In the genomic region with DNA sequence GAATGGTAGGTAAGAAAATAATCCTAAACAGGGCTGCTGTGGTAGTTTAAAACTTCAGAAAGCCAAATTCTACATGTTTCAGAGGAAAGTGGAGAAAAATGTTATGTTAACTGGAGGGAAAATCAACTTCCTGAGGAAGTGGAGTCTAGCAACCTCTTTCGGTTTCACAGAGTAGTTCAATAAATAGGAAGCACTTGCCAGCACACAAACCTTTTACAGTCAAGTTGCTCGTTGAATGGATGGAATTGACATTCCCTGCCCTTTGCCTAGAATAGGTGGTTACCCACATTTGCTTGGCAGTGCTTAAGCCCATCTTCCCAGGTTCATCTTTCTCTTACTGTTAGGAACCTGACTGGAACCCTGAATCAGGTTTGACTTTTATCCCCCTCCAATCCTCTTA, we compare ENCODE assay signal across 13 cellular contexts. TPM values are rescaled to one million over a fixed set of nuclear protein-coding genes. Genes with fewer than 3 reads are reported as not detected.
DNase-seq lines count a peak whose midpoint lies in the region; ATAC-seq, FAIRE-seq and TF ChIP-seq lines count a peak whose summit lies in the region.
"Had no signal": no experiment of that assay in that cellular context is flagged by ENCODE, and none has a peak within 500 bp of the region (broad histone marks: within the 10 kb centered on the region; RNA-seq: fewer than 3 reads in every experiment).

No MANE protein-coding gene starts in this region.

- TF ChIP-seq CTCF in GM13977 (IDR thresholded peaks at IDR 0.05; ENCODE audit: extremely low read depth, insufficient read depth, missing control alignments), result no peak
- no peak for TF ChIP-seq CTCF in psoas muscle (IDR thresholded peaks at IDR 0.05)

- no peaks in the 10 kb centered on the region for H3K9me3 Mint-ChIP-seq in activated T-helper 2 cell treated with anti-CD3 and anti-CD28 coated beads, Interferon-gamma antibody, Interleukin-2, Interleukin-4, amounts not matched to agents 10 μg/mL and 5 μg/mL and 100 μg/mL, durations not matched to agents 14 hours and 24 hours and 36 hours
- no peaks in the 10 kb centered on the region for H3K9me3 Mint-ChIP-seq in naive thymus-derived CD8-positive, alpha-beta T cell

- no peak for TF ChIP-seq POLR2A in GM12891 (IDR thresholded peaks at IDR 0.05; ENCODE audit: low read depth, low read length)

- H3K9me3 ChIP-seq in psoas muscle, result no peaks in the 10 kb centered on the region

- 60 to 69% (median 65%) methylated on average over 2 of the region's 2 CpGs for WGBS in psoas muscle, 3 donors

- H3K27me3 ChIP-seq in psoas muscle (ENCODE audit: insufficient read depth in 3 of 3, low read length in 2 of 3), result no peaks in the 10 kb centered on the region

- no peaks in the 10 kb centered on the region for H3K4me1 ChIP-seq in psoas muscle

- peaks cover 12 to 78% of the 10 kb centered on the region in 2 donors for H3K36me3 ChIP-seq in psoas muscle (ENCODE audit: insufficient read depth in 1 of 2, low read depth in 1 of 2)

- H3K27me3 Mint-ChIP-seq in activated T-helper 2 cell treated with anti-CD3 and anti-CD28 coated beads, Interferon-gamma antibody, Interleukin-2, Interleukin-4, amounts not matched to agents 10 μg/mL and 5 μg/mL and 100 μg/mL, durations not matched to agents 14 hours and 24 hours and 36 hours (ENCODE audit: low read depth), result no peaks in the 10 kb centered on the region
- H3K27me3 Mint-ChIP-seq in naive thymus-derived CD8-positive, alpha-beta T cell, result no peaks in the 10 kb centered on the region

- peaks cover 64% of the 10 kb centered on the region for H3K36me3 Mint-ChIP-seq in activated T-helper 2 cell treated with anti-CD3 and anti-CD28 coated beads, Interferon-gamma antibody, Interleukin-2, Interleukin-4, amounts not matched to agents 10 μg/mL and 5 μg/mL and 100 μg/mL, durations not matched to agents 14 hours and 24 hours and 36 hours (ENCODE audit: low read depth)
- H3K36me3 Mint-ChIP-seq in naive thymus-derived CD8-positive, alpha-beta T cell, result peaks cover 5 to 70% (median 17%) of the 10 kb centered on the region in 3 donors

- FAIRE-seq in GM12891 (lab: Jason Lieb, UNC), result peak; percentile 56

- H3K27ac Mint-ChIP-seq in activated T-helper 2 cell treated with anti-CD3 and anti-CD28 coated beads, Interferon-gamma antibody, Interleukin-2, Interleukin-4, amounts not matched to agents 10 μg/mL and 5 μg/mL and 100 μg/mL, durations not matched to agents 14 hours and 24 hours and 36 hours, result peak overlapping the region; percentile 85
- H3K27ac Mint-ChIP-seq in naive thymus-derived CD8-positive, alpha-beta T cell, result peak overlapping the region; percentile 61 to 92 (median 82)

- no peak overlapping the region for H3K4me3 ChIP-seq in psoas muscle
- H3K4me3 ChIP-seq: PC-9 had no signal

- DNase-seq in GM12891 (ENCODE audit: insufficient read length, low spot score) (no peak), MV-4-11 (lab: John Stamatoyannopoulos, UW) (peak; percentile 82), COLO668 (lab: John Stamatoyannopoulos, UW; ENCODE audit: unreplicated experiment) (no peak), GM13977 (ENCODE audit: low spot score) (no peak), psoas muscle (no peak)
- no peak for DNase-seq in activated T-helper 2 cell treated with anti-CD3 and anti-CD28 coated beads, Interferon-gamma antibody, Interleukin-2, Interleukin-4, amounts not matched to agents 10 μg/mL and 5 μg/mL and 100 μg/mL, durations not matched to agents 14 hours and 24 hours and 36 hours (ENCODE audit: low spot score)
- peak in 4 of 10 donors; percentile 8 to 41 (median 25) for DNase-seq in naive thymus-derived CD8-positive, alpha-beta T cell
- DNase-seq: activated effector memory CD4-positive, alpha-beta T cell treated with anti-CD3 and anti-CD28 coated beads, Interleukin-2, amount 50 U/mL, for 16 hours; effector CD4-positive, alpha-beta T cell; glutamatergic neuron; mesendoderm; NCI-H187; PC-9 had no signal

- intact Hi-C loops in activated T-helper 2 cell treated with anti-CD3 and anti-CD28 coated beads, Interferon-gamma antibody, Interleukin-2, Interleukin-4, amounts not matched to agents 10 μg/mL and 5 μg/mL and 100 μg/mL, durations not matched to agents 14 hours and 24 hours and 36 hours (cut with micrococcal nuclease), result no loop called here
- intact Hi-C loops in psoas muscle (cut with DNase I), result no loop called here

- in situ Hi-C loops in GM13977 (cut with MboI; ENCODE audit: low pct_unique_long_range_greater_than_20kb, low sequenced_read_pairs, unreplicated experiment), result no loop called here

- H3K4me1 Mint-ChIP-seq in activated T-helper 2 cell treated with anti-CD3 and anti-CD28 coated beads, Interferon-gamma antibody, Interleukin-2, Interleukin-4, amounts not matched to agents 10 μg/mL and 5 μg/mL and 100 μg/mL, durations not matched to agents 14 hours and 24 hours and 36 hours (ENCODE audit: low read depth), result peaks cover 39% of the 10 kb centered on the region
- H3K4me1 Mint-ChIP-seq in naive thymus-derived CD8-positive, alpha-beta T cell, result peaks cover 12 to 43% (median 27%) of the 10 kb centered on the region in 4 donors

- POLR2A ChIA-PET in naive thymus-derived CD8-positive, alpha-beta T cell (lab: Charles Lee), result interaction anchor here (0.7 kb wide), 1 partner anchor 116 kb away, joined by 4 read pairs; no protein-coding TSS in a partner anchor

- ATAC-seq in naive thymus-derived CD8-positive, alpha-beta T cell, result peak; percentile 50 to 65
- no peak for ATAC-seq in psoas muscle

- H3K4me3 Mint-ChIP-seq in activated T-helper 2 cell treated with anti-CD3 and anti-CD28 coated beads, Interferon-gamma antibody, Interleukin-2, Interleukin-4, amounts not matched to agents 10 μg/mL and 5 μg/mL and 100 μg/mL, durations not matched to agents 14 hours and 24 hours and 36 hours (ENCODE audit: low read depth), result peak overlapping the region; percentile 42
- H3K4me3 Mint-ChIP-seq in naive thymus-derived CD8-positive, alpha-beta T cell, result peak overlapping the region in 5 of 10 donors; percentile 15 to 45 (median 23)

- H3K27ac ChIP-seq in psoas muscle, result no peak overlapping the region
- H3K27ac ChIP-seq: PC-9 had no signal

TF ChIP-seq in GM12891, 5 proteins besides CTCF, POLR2A, EP300 and RAD21:
- TF ChIP-seq TAF1 (IDR thresholded peaks at IDR 0.05; ENCODE audit: low read depth, low read length) (no peak), PAX5 (IDR thresholded peaks at IDR 0.05; ENCODE audit: insufficient read depth, low read length, severe bottlenecking) (no peak), POLR2AphosphoS5 (IDR thresholded peaks at IDR 0.05; ENCODE audit: low read depth, low read length) (no peak), SPI1 (IDR thresholded peaks at IDR 0.05; ENCODE audit: low read depth, low read length) (peak; percentile 77)

RNA-seq across cellular contexts. Expression of a gene that starts 15.9 kb away (rescaled TPM):
- polyA plus RNA-seq in GM12891 (2012; ENCODE audit: low read depth, missing spikeins), result 37.8 TPM
- total RNA-seq in activated T-helper 2 cell treated with anti-CD3 and anti-CD28 coated beads, Interferon-gamma antibody, Interleukin-2, Interleukin-4, amounts not matched to agents 10 μg/mL and 5 μg/mL and 100 μg/mL, durations not matched to agents 14 hours and 24 hours and 36 hours, result 53.3 and 59.9 TPM in 2 replicates
- 10 to 100 TPM; 56.8 to 61.7 TPM for total RNA-seq in naive thymus-derived CD8-positive, alpha-beta T cell
- polyA plus RNA-seq in naive thymus-derived CD8-positive, alpha-beta T cell, result 10 to 100 TPM; 37.0 to 45.9 (median 40.1) TPM
- 10 to 100 TPM in 2 of 4 donors, 1 to 10 TPM in 2; 8.7 to 16.3 (median 11.7) TPM for total RNA-seq in psoas muscle
- 1 to 10 TPM; 6.8 to 9.0 (median 7.4) TPM for polyA plus RNA-seq in psoas muscle

RNA-seq across cellular contexts. Expression of a gene that starts 19.0 kb away (rescaled TPM):
- polyA plus RNA-seq in GM12891 (2012; ENCODE audit: low read depth, missing spikeins), result 24.6 TPM
- total RNA-seq in activated T-helper 2 cell treated with anti-CD3 and anti-CD28 coated beads, Interferon-gamma antibody, Interleukin-2, Interleukin-4, amounts not matched to agents 10 μg/mL and 5 μg/mL and 100 μg/mL, durations not matched to agents 14 hours and 24 hours and 36 hours, result 71.1 and 72.3 TPM in 2 replicates
- 100 to 1,000 TPM in 1 of 2 experiments, 10 to 100 TPM in 1; 99.0 to 102 TPM for total RNA-seq in naive thymus-derived CD8-positive, alpha-beta T cell
- 10 to 100 TPM; 54.9 to 67.4 (median 57.6) TPM for polyA plus RNA-seq in naive thymus-derived CD8-positive, alpha-beta T cell
- total RNA-seq in psoas muscle, result 10 to 100 TPM; 17.5 to 29.7 (median 26.4) TPM
- polyA plus RNA-seq in psoas muscle, result 10 to 100 TPM; 10.8 to 20.3 (median 13.3) TPM

RNA-seq across cellular contexts. Expression of a gene that starts 33.2 kb away (rescaled TPM):
- polyA plus RNA-seq in GM12891 (2012; ENCODE audit: low read depth, missing spikeins), result 17.1 TPM
- total RNA-seq in activated T-helper 2 cell treated with anti-CD3 and anti-CD28 coated beads, Interferon-gamma antibody, Interleukin-2, Interleukin-4, amounts not matched to agents 10 μg/mL and 5 μg/mL and 100 μg/mL, durations not matched to agents 14 hours and 24 hours and 36 hours, result 24.8 and 25.2 TPM in 2 replicates
- total RNA-seq in naive thymus-derived CD8-positive, alpha-beta T cell, result 10 to 100 TPM; 20.2 to 22.3 TPM
- polyA plus RNA-seq in naive thymus-derived CD8-positive, alpha-beta T cell, result 10 to 100 TPM; 15.6 to 19.2 (median 18.8) TPM
- total RNA-seq in psoas muscle, result 1 to 10 TPM; 3.1 to 9.8 (median 6.1) TPM
- polyA plus RNA-seq in psoas muscle, result 10 to 100 TPM in 1 of 3 donors, 1 to 10 TPM in 2; 6.9 to 19.1 (median 7.4) TPM

Comparison
In these comparisons a context has a peak if more than half of its experiments do, and no peak if none do; other contexts are left out.
1. ATAC-seq: peak in naive thymus-derived CD8-positive, alpha-beta T cell (2 of 2); none in psoas muscle (0 of 4).